11 cellular contexts compared by ENCODE assay signal in the genomic region with DNA sequence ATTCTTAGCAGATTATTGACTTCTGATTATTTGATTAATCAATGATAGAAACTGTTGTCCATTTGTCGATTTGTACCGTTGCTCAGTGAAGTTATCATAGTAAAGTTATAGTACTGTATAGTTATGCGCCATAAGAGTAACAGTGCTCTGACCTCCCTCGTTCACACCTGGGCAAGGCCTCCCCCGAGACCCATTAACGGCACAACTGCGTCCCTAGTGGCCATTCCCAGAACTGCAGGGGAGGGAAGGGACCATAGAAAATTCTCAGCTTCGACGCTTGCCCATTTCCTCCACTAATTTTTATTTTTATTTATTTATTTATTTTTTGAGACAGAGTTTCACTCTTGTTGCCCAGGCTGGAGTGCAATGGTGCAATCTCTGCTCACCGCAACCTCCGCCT.
DNase-seq lines count a peak whose midpoint lies in the region; ATAC-seq and TF ChIP-seq lines count a peak whose summit lies in the region.
"Had no signal": no experiment of that assay in that cellular context is flagged by ENCODE, and none has a peak within 500 bp of the region (broad histone marks: within the 10 kb centered on the region; RNA-seq: fewer than 3 reads in every experiment).

No MANE protein-coding gene starts in this region.

- peak; percentile 67 for TF ChIP-seq CTCF in OCI-LY1 (IDR thresholded peaks at IDR 0.05; ENCODE audit: low read length)
- peak; percentile 16 to 33 for TF ChIP-seq CTCF in fibroblast of lung (conservative IDR thresholded peaks at IDR 0.05 in 1 of 2, IDR thresholded peaks at IDR 0.05 in 1 of 2; ENCODE audit: low read depth in 1 of 2, low read length in 2 of 2)

- H2AFZ ChIP-seq in OCI-LY1 (ENCODE audit: low read length) (no peak overlapping the region), fibroblast of lung (ENCODE audit: low read length) (no peak overlapping the region)

- H3K9me2 ChIP-seq in OCI-LY1 (ENCODE audit: low read depth, low read length): no peaks in the 10 kb centered on the region

- no peak overlapping the region for H3K27ac ChIP-seq in OCI-LY1 (ENCODE audit: low read depth, low read length, poor library complexity, severe bottlenecking)
- no peak overlapping the region for H3K27ac ChIP-seq in fibroblast of lung (ENCODE audit: insufficient read depth, low read length)

- H3K4me2 ChIP-seq in OCI-LY1 (ENCODE audit: low read length) (no peak overlapping the region), fibroblast of lung (ENCODE audit: extremely low read depth, insufficient read depth, low read length) (no peak overlapping the region)

- H3K36me3 ChIP-seq in OCI-LY1 (ENCODE audit: insufficient read depth, low read length) (no peaks in the 10 kb centered on the region), fibroblast of lung (ENCODE audit: control insufficient read depth, insufficient read depth, low read length) (no peaks in the 10 kb centered on the region)

- peak; percentile 2 to 11 for DNase-seq in stimulated activated CD4-positive, alpha-beta T cell treated with anti-CD3 and anti-CD28 coated beads, Interleukin-2, amount 100 ng/mL, for 48 hours
- no peak for DNase-seq in stimulated activated CD4-positive, alpha-beta T cell treated with anti-CD3 and anti-CD28 coated beads, Interleukin-4, amount 100 ng/mL, for 1 hour
- DNase-seq in fibroblast of lung (ENCODE audit: low read depth in 2 of 2) (no peak), NCI-H1092 (lab: John Stamatoyannopoulos, UW) (no peak), cerebellar nuclear complex (lab: John Stamatoyannopoulos, UW) (no peak)
- DNase-seq: activated CD4-positive, CD25-positive, alpha-beta regulatory T cell treated with anti-CD3 and anti-CD28 coated beads, Interleukin-2, amount 50 U/mL, for 72 hours; DMS79; NCI-H510A had no signal

- H3K9me3 ChIP-seq in OCI-LY1 (ENCODE audit: low read length) (no peaks in the 10 kb centered on the region), fibroblast of lung (ENCODE audit: control insufficient read depth, insufficient read depth, low read depth, low read length) (no peaks in the 10 kb centered on the region)

- H3K27me3 ChIP-seq in OCI-LY1 (ENCODE audit: insufficient read depth, low read length) (no peaks in the 10 kb centered on the region), fibroblast of lung (ENCODE audit: control insufficient read depth, insufficient read depth, low read length) (no peaks in the 10 kb centered on the region)

- no peaks in the 10 kb centered on the region for H3F3A ChIP-seq in OCI-LY1 (ENCODE audit: insufficient read depth, low read length)

- no peak overlapping the region for H3K4me3 ChIP-seq in OCI-LY1 (ENCODE audit: low read depth, low read length, poor library complexity, severe bottlenecking)
- no peak overlapping the region for H3K4me3 ChIP-seq in fibroblast of lung (replicated peaks in 1 of 4; ENCODE audit: control extremely low read depth in 1 of 4, insufficient read depth in 1 of 4, low read depth in 3 of 4, low read length in 4 of 4)

- no peaks in the 10 kb centered on the region for H4K20me1 ChIP-seq in OCI-LY1 (ENCODE audit: insufficient read depth, low read length)
- no peaks in the 10 kb centered on the region for H4K20me1 ChIP-seq in fibroblast of lung (ENCODE audit: control insufficient read depth, extremely low read depth, insufficient read depth, low read length)

- no peaks in the 10 kb centered on the region for H3K79me2 ChIP-seq in OCI-LY1 (ENCODE audit: insufficient read depth, low read length)
- no peaks in the 10 kb centered on the region for H3K79me2 ChIP-seq in fibroblast of lung (ENCODE audit: control insufficient read depth, insufficient read depth, low read length)

- ATAC-seq in GM21390 (IDR thresholded peaks at IDR 0.05; ENCODE audit: unreplicated experiment): no peak
- ATAC-seq in HG02759 (IDR thresholded peaks at IDR 0.05; ENCODE audit: unreplicated experiment): no peak

- no peaks in the 10 kb centered on the region for H3K4me1 ChIP-seq in OCI-LY1 (ENCODE audit: insufficient read depth, low read length, severe bottlenecking)
- no peaks in the 10 kb centered on the region for H3K4me1 ChIP-seq in fibroblast of lung (ENCODE audit: control insufficient read depth, extremely low read depth, insufficient read depth, low read length)

- H3K9ac ChIP-seq in OCI-LY1 (ENCODE audit: low read length) (no peak overlapping the region), fibroblast of lung (ENCODE audit: insufficient read depth, low read length) (no peak overlapping the region)

Comparison
In these comparisons a context has a peak if more than half of its experiments do, and no peak if none do; other contexts are left out.
1. DNase-seq: peak in stimulated activated CD4-positive, alpha-beta T cell treated with anti-CD3 and anti-CD28 coated beads, Interleukin-2, amount 100 ng/mL, for 48 hours (2 of 2); none in stimulated activated CD4-positive, alpha-beta T cell treated with anti-CD3 and anti-CD28 coated beads, Interleukin-4, amount 100 ng/mL, for 1 hour (single experiment), fibroblast of lung (0 of 2), NCI-H1092 (single experiment) and cerebellar nuclear complex (0 of 2).